ENCODE assay signal across 10 cellular contexts in genomic region chr5:57494104-57495098, GRCh38. TPM values are rescaled to one million over a fixed set of nuclear protein-coding genes. Genes with fewer than 3 reads are reported as not detected.
DNase-seq lines count a peak whose midpoint lies in the region; ATAC-seq and TF ChIP-seq lines count a peak whose summit lies in the region.
"Had no signal": no experiment of that assay in that cellular context is flagged by ENCODE, and none has a peak within 500 bp of the region (broad histone marks: within the 10 kb centered on the region; RNA-seq: fewer than 3 reads in every experiment).

No MANE protein-coding gene starts in this region.

- peak overlapping the region; percentile 65 for H3K9ac ChIP-seq in mesenchymal stem cell (ENCODE audit: low read length)

- H3K23ac ChIP-seq in mesenchymal stem cell (ENCODE audit: low read length in 2 of 2): no peak overlapping the region

- H3K27me3 ChIP-seq in mesenchymal stem cell (ENCODE audit: control insufficient read depth in 1 of 2, insufficient read depth in 1 of 2, low read length in 2 of 2): no peaks in the 10 kb centered on the region
- no peaks in the 10 kb centered on the region for H3K27me3 ChIP-seq in upper lobe of left lung

- peak overlapping the region in 1 of 2 experiments; percentile 89 for H3K4ac ChIP-seq in mesenchymal stem cell (ENCODE audit: low read depth in 1 of 2, low read length in 2 of 2)

- TF ChIP-seq POLR2A in upper lobe of left lung (IDR thresholded peaks at IDR 0.05): no peak

- H3K27ac ChIP-seq in mesenchymal stem cell (ENCODE audit: low read length, poor library complexity, severe bottlenecking): peak overlapping the region; percentile 96
- H3K27ac ChIP-seq in upper lobe of left lung: peak overlapping the region in 1 of 4 donors; percentile 35
- H3K27ac ChIP-seq: 22Rv1 had no signal

- H2AFZ ChIP-seq in mesenchymal stem cell (ENCODE audit: low read depth, low read length): no peak overlapping the region

- DNase-seq in DMS53 (lab: John Stamatoyannopoulos, UW): peak; percentile 55
- no peak for DNase-seq in DMS53 treated with DMSO at 0.1 percent for 48 hours (lab: John Stamatoyannopoulos, UW; ENCODE audit: unreplicated experiment)
- peak; percentile 10 for DNase-seq in SIG-M5 (lab: John Stamatoyannopoulos, UW)
- peak; percentile 99 for DNase-seq in astrocyte of the hippocampus (ENCODE audit: low read depth, low spot score)
- peak; percentile 97 for DNase-seq in mesenchymal stem cell
- peak in 1 of 2 donors; percentile 85 for DNase-seq in upper lobe of left lung

- WGBS in mesenchymal stem cell: 32% methylated on average over 6 of the region's 6 CpGs
- 51 to 59% methylated on average over 6 of the region's 6 CpGs for WGBS in upper lobe of left lung, 2 donors

- H3K4me2 ChIP-seq in mesenchymal stem cell (ENCODE audit: low read length, poor library complexity, severe bottlenecking): no peak overlapping the region

- no peak for TF ChIP-seq CTCF in upper lobe of left lung (IDR thresholded peaks at IDR 0.05)

- no peaks in the 10 kb centered on the region for H3K9me3 ChIP-seq in mesenchymal stem cell (ENCODE audit: control insufficient read depth, low read length)
- H3K9me3 ChIP-seq in upper lobe of left lung: no peaks in the 10 kb centered on the region

- peak overlapping the region; percentile 59 for H2BK5ac ChIP-seq in mesenchymal stem cell (ENCODE audit: low read depth, low read length, poor library complexity, severe bottlenecking)

- peak overlapping the region; percentile 96 to 99 for H2BK12ac ChIP-seq in mesenchymal stem cell (ENCODE audit: low read length in 2 of 2)

- peak overlapping the region; percentile 71 for H4K91ac ChIP-seq in mesenchymal stem cell (ENCODE audit: low read length)

- H2BK120ac ChIP-seq in mesenchymal stem cell (ENCODE audit: low read depth, low read length): peak overlapping the region; percentile 97

- peak overlapping the region; percentile 62 for H2AK5ac ChIP-seq in mesenchymal stem cell (ENCODE audit: low read length, severe bottlenecking)

- H3K36me3 ChIP-seq in mesenchymal stem cell (ENCODE audit: control insufficient read depth in 1 of 2, insufficient read depth in 2 of 2, low read depth in 1 of 2, low read length in 2 of 2) (no peaks in the 10 kb centered on the region), upper lobe of left lung (no peaks in the 10 kb centered on the region)

- H4K8ac ChIP-seq in mesenchymal stem cell (ENCODE audit: low read length): peak overlapping the region; percentile 91

- no peaks in the 10 kb centered on the region for H3K79me1 ChIP-seq in mesenchymal stem cell (replicated peaks; ENCODE audit: low read length, poor library complexity, severe bottlenecking)

- peak overlapping the region; percentile 96 to 100 for H3K18ac ChIP-seq in mesenchymal stem cell (ENCODE audit: low read depth in 1 of 2, low read length in 2 of 2)

- H2BK15ac ChIP-seq in mesenchymal stem cell (ENCODE audit: low read depth, poor library complexity, severe bottlenecking): no peak overlapping the region

- peaks cover 3% of the 10 kb centered on the region for H3K4me1 ChIP-seq in mesenchymal stem cell (ENCODE audit: control insufficient read depth, insufficient read depth, low read depth, low read length)
- peaks cover 3 to 19% (median 12%) of the 10 kb centered on the region in 4 donors for H3K4me1 ChIP-seq in upper lobe of left lung

- no peak for TF ChIP-seq EP300 in upper lobe of left lung (IDR thresholded peaks at IDR 0.05)

- peak; percentile 41 for ATAC-seq in HG03139 (IDR thresholded peaks at IDR 0.05; ENCODE audit: unreplicated experiment)
- peak; percentile 78 to 82 for ATAC-seq in upper lobe of left lung (ENCODE audit: low FRiP score in 2 of 2)
- no peak for ATAC-seq in GM21737 (IDR thresholded peaks at IDR 0.05; ENCODE audit: unreplicated experiment)

- H3K14ac ChIP-seq in mesenchymal stem cell (ENCODE audit: low read length in 2 of 2): no peak overlapping the region

- H3K4me3 ChIP-seq in mesenchymal stem cell (ENCODE audit: insufficient read depth in 1 of 2, low read depth in 1 of 2, low read length in 2 of 2) (no peak overlapping the region), upper lobe of left lung (no peak overlapping the region)

RNA-seq across cellular contexts. Expression of gene ACTBL2, which starts 11.8 kb away (rescaled TPM):
- polyA plus RNA-seq in mesenchymal stem cell (2013, experiment 1 of 2): 0.23 TPM
- polyA plus RNA-seq in mesenchymal stem cell (2013, experiment 2 of 2): 0.16 TPM
- total RNA-seq in upper lobe of left lung: not detected
- total RNA-seq: activated CD8-positive, alpha-beta memory T cell treated with anti-CD3 and anti-CD28 coated beads for 36 hours had no signal
